Comparison of ENCODE assay signal across 8 cellular contexts in genomic region chr11:114762437-114762836, GRCh38.
DNase-seq lines count a peak whose midpoint lies in the region; ATAC-seq and TF ChIP-seq lines count a peak whose summit lies in the region.

No MANE protein-coding gene starts in this region.

- H3K36me3 Mint-ChIP-seq in activated naive CD4-positive, alpha-beta T cell treated with anti-CD3 and anti-CD28 coated beads for 36 hours (ENCODE audit: low read depth), result no peaks in the 10 kb centered on the region

- H3K27me3 ChIP-seq in thoracic aorta (replicated peaks; ENCODE audit: insufficient read depth), result no peaks in the 10 kb centered on the region

- H3K4me3 Mint-ChIP-seq in activated naive CD4-positive, alpha-beta T cell treated with anti-CD3 and anti-CD28 coated beads for 36 hours, result no peak overlapping the region

- no peaks in the 10 kb centered on the region for H3K36me3 ChIP-seq in thoracic aorta

- no peaks in the 10 kb centered on the region for H3K9me3 Mint-ChIP-seq in activated naive CD4-positive, alpha-beta T cell treated with anti-CD3 and anti-CD28 coated beads for 36 hours

- intact Hi-C loops in activated naive CD4-positive, alpha-beta T cell treated with anti-CD3 and anti-CD28 coated beads for 36 hours (cut with micrococcal nuclease), result loop anchor here (2.0 kb wide), 1 partner anchor 422 kb away; no protein-coding TSS in a partner anchor

- H3K4me1 ChIP-seq in thoracic aorta (ENCODE audit: control insufficient read depth in 1 of 2, low read depth in 2 of 2), result no peaks in the 10 kb centered on the region

- DNase-seq in activated naive CD4-positive, alpha-beta T cell treated with anti-CD3 and anti-CD28 coated beads for 36 hours, result peak; percentile 42
- no peak for DNase-seq in activated naive CD4-positive, alpha-beta T cell treated with Interleukin-2 at 50 U/mL for 16 hours
- DNase-seq in NOMO-1 treated with DMSO at 0.1 percent for 48 hours (lab: John Stamatoyannopoulos, UW; ENCODE audit: unreplicated experiment), result peak; percentile 3
- peak; percentile 61 to 77 for DNase-seq in cardiac fibroblast (ENCODE audit: low read depth in 2 of 2)
- DNase-seq in kidney tubule cell (ENCODE audit: low spot score), result peak; percentile 60
- DNase-seq in thoracic aorta (ENCODE audit: low spot score), result no peak
- DNase-seq in NCI-H187 (lab: John Stamatoyannopoulos, UW), result no peak

- ATAC-seq in thoracic aorta (ENCODE audit: insufficient number of reproducible peaks, low FRiP score, low read depth), result no peak
- no peak for ATAC-seq in GM19035 (IDR thresholded peaks at IDR 0.05; ENCODE audit: unreplicated experiment)

- no peaks in the 10 kb centered on the region for H3K4me1 Mint-ChIP-seq in activated naive CD4-positive, alpha-beta T cell treated with anti-CD3 and anti-CD28 coated beads for 36 hours (ENCODE audit: low read depth)

- no peak overlapping the region for H3K27ac Mint-ChIP-seq in activated naive CD4-positive, alpha-beta T cell treated with anti-CD3 and anti-CD28 coated beads for 36 hours

- peak; percentile 69 for TF ChIP-seq CTCF in cardiac fibroblast (IDR thresholded peaks at IDR 0.05; ENCODE audit: low read depth, low read length)
- TF ChIP-seq CTCF in thoracic aorta (IDR thresholded peaks at IDR 0.05), result peak; percentile 67

- H3K4me3 ChIP-seq in cardiac fibroblast (replicated peaks in 1 of 2; ENCODE audit: low read depth in 2 of 2, low read length in 2 of 2) (no peak overlapping the region), thoracic aorta (no peak overlapping the region)

- H3K27me3 Mint-ChIP-seq in activated naive CD4-positive, alpha-beta T cell treated with anti-CD3 and anti-CD28 coated beads for 36 hours (ENCODE audit: low read depth), result peaks cover 28% of the 10 kb centered on the region

- H3K27ac ChIP-seq in thoracic aorta, result no peak overlapping the region

- CTCF ChIA-PET in activated naive CD4-positive, alpha-beta T cell treated with anti-CD3 and anti-CD28 coated beads for 36 hours (lab: Charles Lee), result no interaction called here

- no peaks in the 10 kb centered on the region for H3K9me3 ChIP-seq in thoracic aorta

Comparison
In these comparisons a context has a peak if more than half of its experiments do, and no peak if none do; other contexts are left out.
1. DNase-seq: peak in activated naive CD4-positive, alpha-beta T cell treated with anti-CD3 and anti-CD28 coated beads for 36 hours (single experiment), NOMO-1 treated with DMSO at 0.1 percent for 48 hours (single experiment), cardiac fibroblast (2 of 2) and kidney tubule cell (single experiment); none in activated naive CD4-positive, alpha-beta T cell treated with Interleukin-2 at 50 U/mL for 16 hours (single experiment), thoracic aorta (single experiment) and NCI-H187 (0 of 2).